ENCODE assay signal across 26 cellular contexts in genomic region chr2:171995586-171995985, GRCh38.
"Had no signal": no experiment of that assay in that cellular context is flagged by ENCODE, and none has a peak within 500 bp of the region (broad histone marks: within the 10 kb centered on the region; RNA-seq: fewer than 3 reads in every experiment).

No MANE protein-coding gene starts in this region.

- H3K4me2 ChIP-seq: smooth muscle cell had no signal

- H3K9ac ChIP-seq: parathyroid adenoma had no signal

- H3K36me3 ChIP-seq: right atrium auricular region, thyroid gland, upper lobe of right lung, WERI-Rb-1 had no signal

- H2AFZ ChIP-seq: parathyroid adenoma had no signal

- H3K27ac ChIP-seq: parathyroid adenoma, right atrium auricular region, thyroid gland, upper lobe of right lung, WERI-Rb-1 had no signal

- H3K4me3 ChIP-seq: right atrium auricular region, smooth muscle cell, thyroid gland, upper lobe of right lung had no signal

- DNase-seq: activated CD4-positive, alpha-beta T cell treated with anti-CD3 and anti-CD28 coated beads, Interleukin-2, amount 10 ng/mL, durations not matched to agents 7 days and 5 days; activated CD8-positive, alpha-beta T cell treated with anti-CD3 and anti-CD28 coated beads for 36 hours; activated gamma-delta T cell treated with Interleukin-2 at 50 U/mL for 16 hours; activated naive CD4-positive, alpha-beta T cell treated with anti-CD3 and anti-CD28 coated beads, Interleukin-2, amount 50 U/mL, for 16 hours; activated T-cell treated with anti-CD3 and anti-CD28 coated beads, Interleukin-2, amount 50 U/mL, for 4 hours; amygdala; caudate nucleus; cortex of kidney; head of caudate nucleus; hippocampal formation; kidney; left colon; mammary epithelial cell; nucleus accumbens; stimulated activated CD4-positive, alpha-beta T cell treated with anti-CD3 and anti-CD28 coated beads, Interleukin-1b, Interleukin-23, amount 100 ng/mL, for 48 hours; stimulated activated CD4-positive, alpha-beta T cell treated with anti-CD3 and anti-CD28 coated beads, Interleukin-4, amount 100 ng/mL, for 4 hours; stimulated activated CD8-positive, alpha-beta memory T cell treated with anti-CD3 and anti-CD28 coated beads, Interleukin-4, amount 100 ng/mL, for 48 hours; stimulated activated naive CD8-positive, alpha-beta T cell treated with anti-CD3 and anti-CD28 coated beads, Interleukin-15, amount 100 ng/mL, for 72 hours; substantia nigra; T-helper 9 cell; thyroid gland; upper lobe of right lung; WERI-Rb-1 had no signal

- H3K79me2 ChIP-seq: parathyroid adenoma had no signal

- H3K9me3 ChIP-seq: right atrium auricular region, thyroid gland, upper lobe of right lung had no signal

- H3K4me1 ChIP-seq: parathyroid adenoma, upper lobe of right lung had no signal

- H3K27me3 ChIP-seq: right atrium auricular region, thyroid gland had no signal
